ENCODE assay signal across 30 cellular contexts in genomic region chr22:46611189-46611588, GRCh38.
"Had no signal": no experiment of that assay in that cellular context is flagged by ENCODE, and none has a peak within 500 bp of the region (broad histone marks: within the 10 kb centered on the region; RNA-seq: fewer than 3 reads in every experiment).

No MANE protein-coding gene starts in this region.

- H3K4me3 Mint-ChIP-seq: activated B cell treated with CpG ODN at 0.5 μM for 24 hours; activated CD8-positive, alpha-beta T cell treated with anti-CD3 and anti-CD28 coated beads for 36 hours; activated naive CD8-positive, alpha-beta T cell; activated T-cell treated with anti-CD3 and anti-CD28 coated beads, Interleukin-2, amount 50 U/mL, for 4 hours; central memory CD8-positive, alpha-beta T cell; dendritic cell treated with granulocyte-macrophage colony-stimulating factor and Interleukin-4, amounts not matched to agents 40 ng/mL and 50 ng/mL, for 4 days; endodermal cell had no signal

- H3K27ac Mint-ChIP-seq: activated B cell treated with CpG ODN at 0.5 μM for 24 hours; activated CD8-positive, alpha-beta T cell treated with anti-CD3 and anti-CD28 coated beads for 36 hours; activated naive CD8-positive, alpha-beta T cell; activated T-helper 17 cell treated with anti-CD3 and anti-CD28 coated beads, Interleukin-2, amount 50 U/mL, for 72 hours; endodermal cell had no signal

- H3K4me3 ChIP-seq: coronary artery, dorsolateral prefrontal cortex, heart left ventricle had no signal

- H3K27ac ChIP-seq: brain microvascular endothelial cell, coronary artery, dorsolateral prefrontal cortex, heart left ventricle, VCaP had no signal

- H3K36me3 Mint-ChIP-seq: activated naive CD8-positive, alpha-beta T cell had no signal

- H3K36me3 ChIP-seq: brain microvascular endothelial cell, heart left ventricle had no signal

- DNase-seq: activated B cell treated with CpG ODN at 0.5 μM for 24 hours; activated CD4-positive, alpha-beta T cell treated with anti-CD3 and anti-CD28 coated beads for 48 hours; activated CD4-positive, alpha-beta T cell treated with anti-CD3 and anti-CD28 coated beads, Interleukin-2, amount 50 U/mL, for 1 hour; activated CD4-positive, alpha-beta T cell treated with anti-CD3 and anti-CD28 coated beads, Interleukin-2, amount 50 U/mL, for 48 hours; activated CD8-positive, alpha-beta memory T cell treated with anti-CD3 and anti-CD28 coated beads for 24 hours; activated CD8-positive, alpha-beta T cell treated with anti-CD3 and anti-CD28 coated beads for 36 hours; activated effector memory CD4-positive, alpha-beta T cell treated with Interleukin-2 at 50 U/mL for 16 hours; activated gamma-delta T cell treated with Interleukin-2 at 50 U/mL for 16 hours; activated naive CD4-positive, alpha-beta T cell treated with anti-CD3 and anti-CD28 coated beads, Interleukin-2, amount 50 U/mL, for 16 hours; activated naive CD4-positive, alpha-beta T cell treated with Interleukin-2 at 50 U/mL for 16 hours; activated T-cell treated with anti-CD3 and anti-CD28 coated beads, Interleukin-2, amount 50 U/mL, for 4 hours; amniotic stem cell; anterior cingulate cortex; brain microvascular endothelial cell; dorsolateral prefrontal cortex; effector memory CD4-positive, alpha-beta T cell; endodermal cell; foreskin fibroblast; heart left ventricle; T-helper 2 cell had no signal

- H3K27me3 Mint-ChIP-seq: activated B cell treated with CpG ODN at 0.5 μM for 24 hours; activated CD8-positive, alpha-beta T cell treated with anti-CD3 and anti-CD28 coated beads for 36 hours; activated naive CD8-positive, alpha-beta T cell; activated T-helper 17 cell treated with anti-CD3 and anti-CD28 coated beads, Interleukin-2, amount 50 U/mL, for 72 hours; central memory CD8-positive, alpha-beta T cell; dendritic cell treated with granulocyte-macrophage colony-stimulating factor and Interleukin-4, amounts not matched to agents 40 ng/mL and 50 ng/mL, for 4 days had no signal

- FAIRE-seq: astrocyte, frontal cortex had no signal

- H3K27me3 ChIP-seq: brain microvascular endothelial cell, dorsolateral prefrontal cortex, heart left ventricle had no signal

- H3K9me3 ChIP-seq: heart left ventricle had no signal

- ATAC-seq: activated CD4-positive, CD25-positive, alpha-beta regulatory T cell treated with anti-CD3 and anti-CD28 coated beads, Interleukin-2, amount 50 U/mL, for 24 hours; activated CD8-positive, alpha-beta T cell treated with anti-CD3 and anti-CD28 coated beads for 36 hours; activated T-cell treated with anti-CD3 and anti-CD28 coated beads, Interleukin-2, amount 50 U/mL, for 4 hours; activated T-helper 17 cell treated with anti-CD3 and anti-CD28 coated beads, Interleukin-2, amount 50 U/mL, for 72 hours; esophagus mucosa; heart left ventricle had no signal

- H3K9me3 Mint-ChIP-seq: activated B cell treated with CpG ODN at 0.5 μM for 24 hours; activated CD8-positive, alpha-beta T cell treated with anti-CD3 and anti-CD28 coated beads for 36 hours; activated T-cell treated with anti-CD3 and anti-CD28 coated beads, Interleukin-2, amount 50 U/mL, for 4 hours; activated T-helper 17 cell treated with anti-CD3 and anti-CD28 coated beads, Interleukin-2, amount 50 U/mL, for 72 hours; central memory CD8-positive, alpha-beta T cell; dendritic cell treated with granulocyte-macrophage colony-stimulating factor and Interleukin-4, amounts not matched to agents 40 ng/mL and 50 ng/mL, for 4 days; endodermal cell had no signal
